Comparison of ENCODE assay signal across 8 cellular contexts in genomic region chr16:84832488-84833141, GRCh38. TPM values are rescaled to one million over a fixed set of nuclear protein-coding genes. Genes with fewer than 3 reads are reported as not detected.
DNase-seq lines count a peak whose midpoint lies in the region; ATAC-seq and TF ChIP-seq lines count a peak whose summit lies in the region.

No MANE protein-coding gene starts in this region.

- H2BK5ac ChIP-seq in IMR-90 (ENCODE audit: low read depth, low read length, poor library complexity, severe bottlenecking) = peak overlapping the region; percentile 95

- H3K9me1 ChIP-seq in IMR-90 (ENCODE audit: insufficient read depth, low read length) = peaks cover 47% of the 10 kb centered on the region

- peaks cover 34 to 72% of the 10 kb centered on the region in 2 experiments; a peak in 3 of 4 replicates for H3K79me1 ChIP-seq in IMR-90 (ENCODE audit: low read depth in 1 of 2, low read length in 2 of 2)

- peak overlapping the region; percentile 85 for H2AFZ ChIP-seq in IMR-90 (replicated peaks; ENCODE audit: low read length, poor library complexity)

- in situ Hi-C loops in IMR-90 (cut with MboI; ENCODE audit: low sequenced_read_pairs) = loop anchor here (5.0 kb wide), 1 partner anchor 75 kb away; no protein-coding TSS in a partner anchor

- intact Hi-C loops in IMR-90 (cut with micrococcal nuclease) (loop anchor here (2.0 kb wide), 1 partner anchor 68 kb away; no protein-coding TSS in a partner anchor), right lobe of liver (cut with DNase I) (no loop called here)

- BruUV-seq in IMR-90 (replicated peaks; lab: Mats Ljungman, UMichigan) = no TSS peak

- H2BK15ac ChIP-seq in IMR-90 (ENCODE audit: low read depth, low read length) = peak overlapping the region; percentile 87

- peak overlapping the region; percentile 94 for H3K27ac ChIP-seq in IMR-90 (ENCODE audit: insufficient read depth, low read length)
- peak overlapping the region in 2 of 3 donors; percentile 45 to 46 for H3K27ac ChIP-seq in right lobe of liver
- peak overlapping the region; percentile 54 for H3K27ac ChIP-seq in subcutaneous abdominal adipose tissue (ENCODE audit: low read depth, low read length)

- H3K9ac ChIP-seq in IMR-90 (ENCODE audit: low read depth, low read length) (peak overlapping the region; percentile 48), subcutaneous abdominal adipose tissue (ENCODE audit: low read length in 5 of 5) (peak overlapping the region in 3 of 5 donors; percentile 13 to 48 (median 44))

- H3K14ac ChIP-seq in IMR-90 (replicated peaks; ENCODE audit: low read depth, low read length) = peak overlapping the region; percentile 98

- peak; percentile 14; the same call in 1 of the 2 replicates for TF ChIP-seq RAD21 in IMR-90 (IDR thresholded peaks at IDR 0.05; ENCODE audit: low read length)

- H3K4me2 ChIP-seq in IMR-90 (ENCODE audit: low read depth, low read length) = peak overlapping the region; percentile 75

- peak overlapping the region; percentile 89 for H3K23ac ChIP-seq in IMR-90 (ENCODE audit: low read depth, low read length)

- CTCF ChIA-PET in IMR-90 (lab: Yijun Ruan, JAX) = interaction anchor here (0.6 to 0.9 kb wide), 2 partner anchors 42 to 120 kb away, joined by 3 to 4 read pairs; no protein-coding TSS in a partner anchor

- H3K4me3 ChIP-seq in IMR-90 (ENCODE audit: insufficient read depth, low read depth, low read length) (peak overlapping the region; percentile 29), right lobe of liver (peak overlapping the region in 2 of 3 donors; percentile 10 to 19), subcutaneous abdominal adipose tissue (ENCODE audit: low read depth in 1 of 5, low read length in 5 of 5) (peak overlapping the region; percentile 45 to 70 (median 49)), BE2C (ENCODE audit: low read depth, low read length) (no peak overlapping the region)

- H4K20me1 ChIP-seq in IMR-90 (ENCODE audit: insufficient read depth, low read length) = no peaks in the 10 kb centered on the region

- H3K18ac ChIP-seq in IMR-90 (ENCODE audit: low read depth, low read length) = peak overlapping the region; percentile 80

- POLR2A ChIA-PET in IMR-90 (lab: Charles Lee; ENCODE audit: unreplicated experiment) = interaction anchor here (1.8 kb wide), 1 partner anchor 13 kb away, joined by 14 read pairs; the partner anchor contains the start of gene CRISPLD2

- peak overlapping the region; percentile 95 for H3K56ac ChIP-seq in IMR-90 (ENCODE audit: extremely low read depth, insufficient read depth, low read length)

- peak overlapping the region; percentile 99 for H2BK20ac ChIP-seq in IMR-90 (ENCODE audit: low read depth, low read length)

- H2BK120ac ChIP-seq in IMR-90 (ENCODE audit: low read depth, low read length) = peak overlapping the region; percentile 100

- no peaks in the 10 kb centered on the region for H3K27me3 ChIP-seq in IMR-90 (ENCODE audit: control insufficient read depth, insufficient read depth, low read length)
- no peaks in the 10 kb centered on the region for H3K27me3 ChIP-seq in right lobe of liver
- H3K27me3 ChIP-seq in subcutaneous abdominal adipose tissue (ENCODE audit: control insufficient read depth in 5 of 5, insufficient read depth in 4 of 5, low read length in 5 of 5) = peaks cover 0 to 12% (median 0%) of the 10 kb centered on the region in 5 donors
- H3K27me3 ChIP-seq in BE2C = no peaks in the 10 kb centered on the region

- dilution Hi-C loops in IMR-90 (cut with HindIII; ENCODE audit: low sequenced_read_pairs, unreplicated experiment) = no loop called here

- H4K8ac ChIP-seq in IMR-90 (ENCODE audit: low read depth in 2 of 2, low read length in 2 of 2) = peak overlapping the region; percentile 90 to 99

- peak overlapping the region; percentile 100 for H3K4ac ChIP-seq in IMR-90 (ENCODE audit: low read depth, low read length)

- DNase-seq in IMR-90 (peak; percentile 100), cerebellar cortex (ENCODE audit: low spot score) (peak; percentile 91), right lobe of liver (peak; percentile 40 to 74 (median 68)), NCI-H2171 treated with DMSO at 0.1 percent for 48 hours (lab: John Stamatoyannopoulos, UW) (no peak), BE2C (no peak), NCI-H2171 (lab: John Stamatoyannopoulos, UW) (no peak), NAMALWA (ENCODE audit: low spot score) (no peak)

- H4K5ac ChIP-seq in IMR-90 (ENCODE audit: low read depth, low read length) = peak overlapping the region; percentile 73

- peak; percentile 69 for ATAC-seq in IMR-90 (ENCODE audit: low read depth)
- ATAC-seq in right lobe of liver = peak; percentile 64 to 76 (median 71)

- TF ChIP-seq POLR2A in IMR-90 (IDR thresholded peaks at IDR 0.05; ENCODE audit: low read depth, low read length) (peak; percentile 39; the same call in 1 of the 2 replicates), right lobe of liver (IDR thresholded peaks at IDR 0.05) (no peak)

- no CpG with 5 or more reads among the region's 20 CpGs for WGBS in IMR-90 (ENCODE audit: extremely low coverage in 2 of 2, insufficient read length in 1 of 2), 2 experiments
- WGBS in right lobe of liver (ENCODE audit: insufficient coverage, low coverage, low lambda C conversion rate, missing lambda C conversion rate) = 64% methylated on average over 13 of the region's 20 CpGs

- H3K36me3 ChIP-seq in IMR-90 (ENCODE audit: control insufficient read depth, insufficient read depth, low read length) = peaks cover 9% of the 10 kb centered on the region; the same call in 1 of the 2 replicates
- H3K36me3 ChIP-seq in right lobe of liver = no peaks in the 10 kb centered on the region
- no peaks in the 10 kb centered on the region for H3K36me3 ChIP-seq in subcutaneous abdominal adipose tissue (ENCODE audit: control insufficient read depth in 5 of 5, insufficient read depth in 5 of 5, low read length in 5 of 5)
- no peaks in the 10 kb centered on the region for H3K36me3 ChIP-seq in BE2C

- H3K9me3 ChIP-seq in IMR-90 (ENCODE audit: control insufficient read depth, insufficient read depth, low read length) = no peaks in the 10 kb centered on the region
- no peaks in the 10 kb centered on the region for H3K9me3 ChIP-seq in right lobe of liver
- H3K9me3 ChIP-seq in subcutaneous abdominal adipose tissue (ENCODE audit: control insufficient read depth in 5 of 5, low read length in 5 of 5) = no peaks in the 10 kb centered on the region
- no peaks in the 10 kb centered on the region; the same call in 1 of the 2 replicates for H3K9me3 ChIP-seq in BE2C

- peak overlapping the region; percentile 92 for H2AK9ac ChIP-seq in IMR-90 (replicated peaks; ENCODE audit: low read depth, low read length, poor library complexity)

- no peak for TF ChIP-seq CTCF in IMR-90 (conservative IDR thresholded peaks at IDR 0.05; ENCODE audit: low read depth, low read length)
- no peak for TF ChIP-seq CTCF in right lobe of liver (IDR thresholded peaks at IDR 0.05)
- no peak for TF ChIP-seq CTCF in BE2C (IDR thresholded peaks at IDR 0.05; ENCODE audit: low read depth, low read length)

- peaks cover 53% of the 10 kb centered on the region for H3K4me1 ChIP-seq in IMR-90 (ENCODE audit: control insufficient read depth, insufficient read depth, low read length)
- peaks cover 0 to 4% (median 0%) of the 10 kb centered on the region in 4 donors for H3K4me1 ChIP-seq in right lobe of liver
- H3K4me1 ChIP-seq in subcutaneous abdominal adipose tissue (ENCODE audit: control insufficient read depth in 5 of 5, insufficient read depth in 5 of 5, low read length in 5 of 5) = peaks cover 3 to 37% (median 33%) of the 10 kb centered on the region in 5 donors
- peaks cover 12% of the 10 kb centered on the region for H3K4me1 ChIP-seq in BE2C

- peak overlapping the region; percentile 98 for H4K91ac ChIP-seq in IMR-90 (ENCODE audit: insufficient read depth, low read depth, low read length)

- H2AK5ac ChIP-seq in IMR-90 (ENCODE audit: low read depth, low read length) = peak overlapping the region; percentile 92

TF ChIP-seq in IMR-90, 13 proteins besides CTCF, POLR2A, EP300 and RAD21 (continues in another document):
- TF ChIP-seq MXI1 (IDR thresholded peaks at IDR 0.05; ENCODE audit: borderline replicate concordance, low read depth, low read length) (peak; percentile 81), RCOR1 (IDR thresholded peaks at IDR 0.05; ENCODE audit: insufficient replicate concordance, low read length) (peak; percentile 62), CHD1 (IDR thresholded peaks at IDR 0.05; ENCODE audit: low read depth, low read length) (peak; percentile 65; the same call in 1 of the 2 replicates), USF2 (IDR thresholded peaks at IDR 0.05; ENCODE audit: low read depth, low read length) (no peak; the same call in 1 of the 2 replicates), FOS (IDR thresholded peaks at IDR 0.05; ENCODE audit: low read depth, low read length) (peak; percentile 83), BHLHE40 (IDR thresholded peaks at IDR 0.05; ENCODE audit: low read depth, low read length) (peak; percentile 94), ELK1 (IDR thresholded peaks at IDR 0.05; ENCODE audit: borderline replicate concordance, low read depth, low read length) (no peak), SMC3 (IDR thresholded peaks at IDR 0.05; ENCODE audit: low read depth, low read length) (peak; percentile 17; the same call in 1 of the 2 replicates), NFE2L2 (IDR thresholded peaks at IDR 0.05; ENCODE audit: low read depth, low read length) (0 out of 2 replicates have a peak, but pooled peaks have one; percentile 54), MAFK (IDR thresholded peaks at IDR 0.05; ENCODE audit: low read depth, low read length) (no peak)

RNA-seq across cellular contexts. Expression of gene CRISPLD2, which starts 12.8 kb away (rescaled TPM):
- total RNA-seq in IMR-90 (2012; rRNA removed) (35.0 and 37.5 TPM in 2 replicates), right lobe of liver (10 to 100 TPM in 3 of 6 experiments, 1 to 10 TPM in 3; 2.9 to 14.8 (median 8.9) TPM)
- 21.3 and 23.1 TPM in 2 replicates for polyA plus RNA-seq in IMR-90 (2012; rRNA removed)
- 17.6 and 30.1 TPM in 2 replicates for polyA plus RNA-seq in IMR-90 (2012; cell fraction: cytosol; rRNA removed)
- polyA plus RNA-seq in IMR-90 (2012; cell fraction: nucleus; rRNA removed; ENCODE audit: low replicate concordance) = 26.7 and 30.7 TPM in 2 replicates
- polyA plus RNA-seq in BE2C (2012; ENCODE audit: insufficient read depth, insufficient read length, low read depth) = 0.52 TPM

Comparison
In these comparisons a context has a peak if more than half of its experiments do, and no peak if none do; other contexts are left out.
1. DNase-seq: peak in IMR-90 (single experiment), cerebellar cortex (single experiment) and right lobe of liver (3 of 3); none in NCI-H2171 treated with DMSO at 0.1 percent for 48 hours (single experiment), BE2C (single experiment), NCI-H2171 (single experiment) and NAMALWA (single experiment).
2. Peak in every context shown above with its lines, with median percentiles within 50 percentile points of each other: H3K27ac ChIP-seq.